21 cellular contexts compared by ENCODE assay signal in the genomic region with DNA sequence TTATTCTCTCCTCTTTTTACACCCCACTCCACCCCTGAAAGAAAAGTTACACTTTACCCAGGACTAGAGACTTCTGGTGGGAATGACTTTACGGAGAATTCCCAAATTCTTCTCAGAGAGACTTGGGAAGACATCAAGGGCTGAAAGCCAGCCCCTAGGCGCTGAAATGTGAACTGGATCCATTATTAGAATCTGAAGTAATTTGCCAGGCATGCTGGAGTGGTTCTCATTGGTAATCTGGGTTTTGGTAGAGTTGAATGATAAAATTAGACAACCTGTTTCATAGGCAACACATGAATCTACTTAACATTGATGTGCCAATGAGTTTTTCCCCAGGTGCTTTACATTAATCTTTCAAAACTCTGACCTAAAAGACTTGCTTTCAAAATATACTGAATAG.
DNase-seq lines count a peak whose midpoint lies in the region; ATAC-seq, FAIRE-seq and TF ChIP-seq lines count a peak whose summit lies in the region.
"Had no signal": no experiment of that assay in that cellular context is flagged by ENCODE, and none has a peak within 500 bp of the region (broad histone marks: within the 10 kb centered on the region; RNA-seq: fewer than 3 reads in every experiment).

No MANE protein-coding gene starts in this region.

- H3K9ac ChIP-seq in astrocyte (ENCODE audit: low read length): no peak overlapping the region
- H3K9ac ChIP-seq in parathyroid adenoma: no peak overlapping the region
- H3K9ac ChIP-seq: BLaER1 had no signal

- H3K4me1 ChIP-seq in right atrium auricular region: no peaks in the 10 kb centered on the region
- peaks cover 17% of the 10 kb centered on the region for H3K4me1 ChIP-seq in astrocyte (ENCODE audit: insufficient read depth, low read length)
- H3K4me1 ChIP-seq in parathyroid adenoma: peaks cover 6% of the 10 kb centered on the region
- H3K4me1 ChIP-seq: BLaER1 had no signal

- H3K79me2 ChIP-seq in astrocyte (ENCODE audit: insufficient read depth, low read length): no peaks in the 10 kb centered on the region
- no peaks in the 10 kb centered on the region for H3K79me2 ChIP-seq in parathyroid adenoma

- no peak for TF ChIP-seq CTCF in right atrium auricular region (IDR thresholded peaks at IDR 0.05)
- no peak for TF ChIP-seq CTCF in astrocyte (IDR thresholded peaks at IDR 0.05; ENCODE audit: insufficient read depth, low read depth, low read length)
- no peak for TF ChIP-seq CTCF in parathyroid adenoma (IDR thresholded peaks at IDR 0.05)

- H3K36me3 Mint-ChIP-seq in astrocyte (ENCODE audit: low read depth, unreplicated experiment): peaks cover 32% of the 10 kb centered on the region
- H3K36me3 Mint-ChIP-seq in T-helper 17 cell (ENCODE audit: low read depth): peaks cover 2% of the 10 kb centered on the region
- H3K36me3 Mint-ChIP-seq: CD4-positive, CD25-positive, alpha-beta regulatory T cell; CD8-positive, alpha-beta T cell had no signal

- DNase-seq in left ventricle myocardium superior: no peak
- no peak for DNase-seq in right atrium auricular region (ENCODE audit: low spot score)
- no peak for DNase-seq in astrocyte (ENCODE audit: low read depth)
- no peak for DNase-seq in T-helper 17 cell
- DNase-seq in NCI-H1694 treated with DMSO at 0.1 percent for 48 hours (lab: John Stamatoyannopoulos, UW): no peak
- DNase-seq: Caco-2; CD4-positive, CD25-positive, alpha-beta regulatory T cell; CD8-positive, alpha-beta T cell; DMS153; DND-41; H9 had no signal

- H3K27me3 Mint-ChIP-seq in astrocyte (ENCODE audit: low read depth, unreplicated experiment): no peaks in the 10 kb centered on the region
- H3K27me3 Mint-ChIP-seq in T-helper 17 cell: peaks cover 5% of the 10 kb centered on the region
- H3K27me3 Mint-ChIP-seq: B cell had no signal

- H3K4me2 ChIP-seq in astrocyte (ENCODE audit: low read length) (no peak overlapping the region), parathyroid adenoma (ENCODE audit: low read length) (no peak overlapping the region)
- H3K4me2 ChIP-seq: BLaER1, GM23338 had no signal

- peak; percentile 56 for FAIRE-seq in astrocyte (lab: Jason Lieb, UNC)
- FAIRE-seq: G401.6, GM12878, GM19239 had no signal

- intact Hi-C loops in left ventricle myocardium superior (cut with micrococcal nuclease): no loop called here

- H3K9me3 ChIP-seq in right atrium auricular region: no peaks in the 10 kb centered on the region
- no peaks in the 10 kb centered on the region for H3K9me3 ChIP-seq in astrocyte (ENCODE audit: insufficient read depth, low read depth, low read length)
- H3K9me3 ChIP-seq in parathyroid adenoma (ENCODE audit: control insufficient read depth, low read length): no peaks in the 10 kb centered on the region
- H3K9me3 ChIP-seq in T-helper 17 cell (ENCODE audit: control insufficient read depth, low read length, poor library complexity, severe bottlenecking): no peaks in the 10 kb centered on the region
- H3K9me3 ChIP-seq: BLaER1, Caco-2 had no signal

- peak; percentile 65 for ATAC-seq in left ventricle myocardium superior
- ATAC-seq in SK-N-SH treated with all-trans-retinoic acid at 6 μM for 48 hours: no peak
- ATAC-seq in T-helper 17 cell: no peak
- ATAC-seq: CD8-positive, alpha-beta T cell; GM12878; GM23338; HCT116 had no signal

- no peaks in the 10 kb centered on the region for H3K36me3 ChIP-seq in right atrium auricular region
- peaks cover 12% of the 10 kb centered on the region for H3K36me3 ChIP-seq in astrocyte (ENCODE audit: insufficient read depth, low read length)
- H3K36me3 ChIP-seq in parathyroid adenoma (ENCODE audit: control insufficient read depth, insufficient read depth, low read length): no peaks in the 10 kb centered on the region
- H3K36me3 ChIP-seq: BLaER1 had no signal

- H4K20me1 ChIP-seq in astrocyte (ENCODE audit: insufficient read depth, low read length): no peaks in the 10 kb centered on the region
- H4K20me1 ChIP-seq: BLaER1 had no signal

- H3K27ac Mint-ChIP-seq in astrocyte (ENCODE audit: unreplicated experiment): no peak overlapping the region
- no peak overlapping the region for H3K27ac Mint-ChIP-seq in T-helper 17 cell
- H3K27ac Mint-ChIP-seq: B cell; CD4-positive, CD25-positive, alpha-beta regulatory T cell; CD8-positive, alpha-beta T cell; GM23338; H9 had no signal

- no peak overlapping the region for H3K4me3 Mint-ChIP-seq in astrocyte (ENCODE audit: unreplicated experiment)
- H3K4me3 Mint-ChIP-seq in T-helper 17 cell: no peak overlapping the region
- H3K4me3 Mint-ChIP-seq: B cell; CD4-positive, CD25-positive, alpha-beta regulatory T cell; CD8-positive, alpha-beta T cell; GM23338; H9 had no signal

- no peak overlapping the region for H2AFZ ChIP-seq in astrocyte (ENCODE audit: low read depth, low read length)
- peak overlapping the region; percentile 13 for H2AFZ ChIP-seq in parathyroid adenoma
- H2AFZ ChIP-seq: GM23338 had no signal

- H3K27ac ChIP-seq in right atrium auricular region (no peak overlapping the region), astrocyte (ENCODE audit: low read depth, low read length) (no peak overlapping the region), parathyroid adenoma (no peak overlapping the region)
- H3K27ac ChIP-seq: BLaER1, C4-2B had no signal

- H3K27me3 ChIP-seq in right atrium auricular region: no peaks in the 10 kb centered on the region
- H3K27me3 ChIP-seq in astrocyte (ENCODE audit: insufficient read depth, low read length): no peaks in the 10 kb centered on the region
- no peaks in the 10 kb centered on the region for H3K27me3 ChIP-seq in parathyroid adenoma (ENCODE audit: control insufficient read depth, insufficient read depth, low read length)
- H3K27me3 ChIP-seq: BLaER1 had no signal

- H3K9me3 Mint-ChIP-seq in astrocyte (ENCODE audit: unreplicated experiment): peaks cover 4% of the 10 kb centered on the region
- H3K9me3 Mint-ChIP-seq: CD8-positive, alpha-beta T cell had no signal

- H3K4me1 Mint-ChIP-seq in astrocyte (ENCODE audit: low read depth, unreplicated experiment) (peaks cover 21% of the 10 kb centered on the region), T-helper 17 cell (no peaks in the 10 kb centered on the region)
- H3K4me1 Mint-ChIP-seq: B cell; CD4-positive, CD25-positive, alpha-beta regulatory T cell; GM23338 had no signal

- H3K4me3 ChIP-seq in right atrium auricular region (no peak overlapping the region), astrocyte (ENCODE audit: insufficient read depth, low read depth, low read length) (no peak overlapping the region), parathyroid adenoma (ENCODE audit: low read depth, low read length) (no peak overlapping the region)
- H3K4me3 ChIP-seq: BLaER1, GM12878, GM23338 had no signal

TF ChIP-seq in SK-N-SH treated with all-trans-retinoic acid at 6 μM for 48 hours, 23 proteins besides CTCF, POLR2A, EP300 and RAD21:
- TF ChIP-seq ZNF70 (CRISPR knock-in tag; IDR thresholded peaks at IDR 0.05) (no peak), TCF4 (CRISPR knock-in tag; IDR thresholded peaks at IDR 0.05; ENCODE audit: borderline replicate concordance) (no peak), GLIS3 (CRISPR knock-in tag; IDR thresholded peaks at IDR 0.05) (no peak), ISL1 (CRISPR knock-in tag; IDR thresholded peaks at IDR 0.05) (no peak), TOX (CRISPR knock-in tag; IDR thresholded peaks at IDR 0.05; ENCODE audit: borderline replicate concordance) (no peak), OSR1 (CRISPR knock-in tag; IDR thresholded peaks at IDR 0.05) (no peak)
